Comparison of ENCODE assay signal across 16 cellular contexts in the genomic region with DNA sequence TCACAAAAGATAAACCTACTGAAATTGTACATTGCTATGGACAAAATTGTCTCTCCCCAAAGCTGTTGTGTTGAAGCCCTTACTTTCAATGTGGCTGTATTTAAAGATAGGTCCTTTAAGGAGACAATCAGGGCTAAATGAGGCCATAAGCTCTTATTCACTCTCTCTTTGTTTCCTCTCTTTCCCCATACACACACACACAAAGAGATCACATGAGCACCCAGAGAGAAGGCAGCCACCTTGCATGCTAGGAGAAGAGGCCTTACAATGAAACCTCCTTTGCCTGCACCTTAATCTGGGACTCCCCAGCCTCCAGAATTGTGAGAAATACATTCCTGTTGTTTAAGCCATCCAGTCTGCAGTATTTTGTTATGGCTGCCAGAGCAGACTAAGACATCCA.
"Had no signal": no experiment of that assay in that cellular context is flagged by ENCODE, and none has a peak within 500 bp of the region (broad histone marks: within the 10 kb centered on the region; RNA-seq: fewer than 3 reads in every experiment).

No MANE protein-coding gene starts in this region.

- H3K9me3 ChIP-seq: tibial artery had no signal

- H3K4me3 ChIP-seq: heart left ventricle, tibial artery had no signal

- ATAC-seq: activated naive CD4-positive, alpha-beta T cell treated with anti-CD3 and anti-CD28 coated beads, Interleukin-2, amount 50 U/mL, for 72 hours; heart left ventricle; left colon; sciatic nerve; stimulated activated effector memory CD8-positive, alpha-beta T cell treated with anti-CD3 and anti-CD28 coated beads, Interleukin-12 subunit alpha, Interleukin-12 subunit beta, amount 100 ng/mL, for 72 hours; stimulated activated naive CD8-positive, alpha-beta T cell treated with anti-CD3 and anti-CD28 coated beads, Interleukin-15, amount 100 ng/mL, for 72 hours had no signal

- DNase-seq: activated CD4-positive, alpha-beta memory T cell treated with anti-CD3 and anti-CD28 coated beads, Interleukin-2, amount 10 ng/mL, durations not matched to agents 7 days and 5 days; activated CD4-positive, alpha-beta T cell treated with anti-CD3 and anti-CD28 coated beads, Interleukin-2, amount 10 ng/mL, durations not matched to agents 24 days and 14 days; activated CD4-positive, CD25-positive, alpha-beta regulatory T cell; activated gamma-delta T cell treated with Interleukin-2 at 50 U/mL for 16 hours; aorta; heart left ventricle; left colon; posterior cingulate gyrus; small intestine; stimulated activated CD4-positive, alpha-beta T cell treated with anti-CD3 and anti-CD28 coated beads, Interleukin-2, amount 100 ng/mL, for 24 hours; stimulated activated naive CD8-positive, alpha-beta T cell treated with anti-CD3 and anti-CD28 coated beads, Interleukin-15, amount 100 ng/mL, for 72 hours; T-helper 9 cell; tibial artery had no signal

- H3K4me1 ChIP-seq: heart left ventricle, tibial artery had no signal

- H3K36me3 ChIP-seq: heart left ventricle, tibial artery had no signal

- H3K27me3 ChIP-seq: heart left ventricle, tibial artery had no signal
